Comparison of ENCODE assay signal across 18 cellular contexts in the genomic region with DNA sequence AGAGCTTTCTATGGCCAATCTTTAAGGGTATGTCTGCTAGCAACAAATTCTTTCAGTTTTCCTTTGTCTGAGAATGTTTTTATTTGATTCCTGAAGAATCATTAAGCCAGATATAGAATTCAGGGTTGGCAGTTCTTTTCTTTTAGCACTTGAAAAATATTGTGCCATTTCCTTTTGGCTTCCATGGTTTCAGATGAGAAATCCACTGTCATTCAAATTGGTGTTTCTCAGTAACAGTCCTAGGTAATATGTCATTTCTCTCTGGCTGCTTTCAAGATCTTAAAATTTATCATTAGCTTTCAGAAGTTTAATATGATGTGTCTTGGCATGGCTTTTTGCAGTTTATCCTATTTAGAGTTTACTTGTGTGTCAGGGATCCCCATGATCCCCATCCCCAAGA.
DNase-seq lines count a peak whose midpoint lies in the region; ATAC-seq, FAIRE-seq and TF ChIP-seq lines count a peak whose summit lies in the region.
"Had no signal": no experiment of that assay in that cellular context is flagged by ENCODE, and none has a peak within 500 bp of the region (broad histone marks: within the 10 kb centered on the region; RNA-seq: fewer than 3 reads in every experiment).

No MANE protein-coding gene starts in this region.

- H3K4me1 ChIP-seq in HepG2 (ENCODE audit: insufficient read depth, low read length), result no peaks in the 10 kb centered on the region
- no peaks in the 10 kb centered on the region for H3K4me1 ChIP-seq in right lobe of liver
- H3K4me1 ChIP-seq: A549 had no signal

- no peak overlapping the region for H3K4me2 ChIP-seq in HepG2 (ENCODE audit: low read depth, low read length)
- H3K4me2 ChIP-seq: A549, GM23338 had no signal

- H3K27me3 Mint-ChIP-seq in WTC11 (ENCODE audit: low read depth), result no peaks in the 10 kb centered on the region
- H3K27me3 Mint-ChIP-seq: CD4-positive, alpha-beta memory T cell had no signal

- H3K9me3 Mint-ChIP-seq in WTC11, result peaks cover 40% of the 10 kb centered on the region

- CTCF ChIA-PET in HepG2 (lab: Yijun Ruan, JAX; ENCODE audit: low intra/inter-chr PET ratio, low total read pairs) (no interaction called here), WTC11 (lab: Charles Lee) (no interaction called here)

- H3K36me3 Mint-ChIP-seq in WTC11, result peaks cover 53% of the 10 kb centered on the region

- H4K20me1 ChIP-seq in HepG2 (ENCODE audit: insufficient read depth, low read length), result no peaks in the 10 kb centered on the region

- TF ChIP-seq CTCF in HepG2 (CRISPR knock-in tag; IDR thresholded peaks at IDR 0.05) (no peak), right lobe of liver (IDR thresholded peaks at IDR 0.05) (no peak), WTC11 (IDR thresholded peaks at IDR 0.05) (no peak)

- peak overlapping the region; percentile 34; the same call in 1 of the 2 replicates for H3K27ac Mint-ChIP-seq in WTC11
- H3K27ac Mint-ChIP-seq: CD14-positive monocyte; CD4-positive, alpha-beta memory T cell; GM23338 had no signal

- ATAC-seq in HepG2, result no peak
- no peak for ATAC-seq in right lobe of liver
- no peak for ATAC-seq in WTC11
- ATAC-seq: A549, HCT116 had no signal

- H3K9ac ChIP-seq in HepG2 (ENCODE audit: insufficient read depth, low read depth, low read length), result no peak overlapping the region

- FAIRE-seq in HepG2 (lab: Jason Lieb, UNC) (no peak), RCC 7860 (lab: Jason Lieb, UNC) (no peak)
- FAIRE-seq: A549 had no signal

- POLR2A ChIA-PET in HepG2 (lab: Yijun Ruan, JAX), result no interaction called here
- POLR2A ChIA-PET in WTC11 (lab: Charles Lee), result no interaction called here

- H3K9me3 ChIP-seq in HepG2 (ENCODE audit: low read length) (no peaks in the 10 kb centered on the region), right lobe of liver (no peaks in the 10 kb centered on the region)

- H3K79me2 ChIP-seq in HepG2 (ENCODE audit: insufficient read depth, low read length), result no peaks in the 10 kb centered on the region

- in situ Hi-C loops in HepG2 (cut with HindIII; ENCODE audit: extremely low pct_ligation_motif_present, low pct_unique_long_range_greater_than_20kb), result no loop called here

- no peak overlapping the region for H3K27ac ChIP-seq in HepG2 (ENCODE audit: extremely low read length, insufficient read depth, low read length)
- no peak overlapping the region for H3K27ac ChIP-seq in right lobe of liver
- H3K27ac ChIP-seq: 22Rv1, A549 had no signal

- DNase-seq in HepG2 (ENCODE audit: low spot score) (no peak), right lobe of liver (no peak), WTC11 (ENCODE audit: low spot score) (no peak), left kidney (ENCODE audit: low read depth, low spot score) (peak; percentile 8), Kasumi-1 (lab: John Stamatoyannopoulos, UW) (no peak), RCC 7860 (ENCODE audit: low spot score) (no peak), NCI-H345 (lab: John Stamatoyannopoulos, UW) (no peak)
- DNase-seq: AML-193; CD4-positive, alpha-beta memory T cell; DMS153; DMS79; GDM1; H7 had no signal

- TF ChIP-seq EP300 in HepG2 (IDR thresholded peaks at IDR 0.05; ENCODE audit: low read depth in 2 of 2, low read length in 2 of 2), result no peak
- no peak for TF ChIP-seq EP300 in HepG2 (CRISPR knock-in tag; IDR thresholded peaks at IDR 0.05; ENCODE audit: borderline replicate concordance)

- H2AFZ ChIP-seq in HepG2 (ENCODE audit: low read length), result no peak overlapping the region
- H2AFZ ChIP-seq: GM23338 had no signal

- TF ChIP-seq RAD21 in HepG2 (CRISPR knock-in tag; IDR thresholded peaks at IDR 0.05), result no peak

- H3K36me3 ChIP-seq in HepG2 (replicated peaks in 1 of 2; ENCODE audit: control insufficient read depth in 1 of 2, insufficient read depth in 2 of 2, low read length in 2 of 2) (peaks cover 7 to 47% of the 10 kb centered on the region in 2 experiments), right lobe of liver (peaks cover 0 to 12% (median 2%) of the 10 kb centered on the region in 4 donors)

- no peak overlapping the region for H3K4me3 Mint-ChIP-seq in WTC11
- H3K4me3 Mint-ChIP-seq: CD14-positive monocyte; CD4-positive, alpha-beta memory T cell; GM23338 had no signal

- intact Hi-C loops in HepG2 (cut with micrococcal nuclease; ENCODE audit: unreplicated experiment) (no loop called here), right lobe of liver (cut with DNase I) (no loop called here)

- H3K27me3 ChIP-seq in HepG2 (ENCODE audit: control insufficient read depth in 1 of 2, insufficient read depth in 2 of 2, low read length in 2 of 2) (no peaks in the 10 kb centered on the region), right lobe of liver (no peaks in the 10 kb centered on the region)

- TF ChIP-seq POLR2A in HepG2 (IDR thresholded peaks at IDR 0.05; ENCODE audit: insufficient read depth in 1 of 2, low read depth in 2 of 2, low read length in 2 of 2) (no peak), right lobe of liver (IDR thresholded peaks at IDR 0.05) (no peak)

- no TSS peak for BruUV-seq in HepG2 (replicated peaks; lab: Mats Ljungman, UMichigan)

- H3K4me3 ChIP-seq in HepG2 (replicated peaks in 1 of 3; ENCODE audit: insufficient read depth in 1 of 3, low read depth in 2 of 3, low read length in 3 of 3), result no peak overlapping the region
- no peak overlapping the region for H3K4me3 ChIP-seq in right lobe of liver
- H3K4me3 ChIP-seq: A549, GM23338 had no signal

- H3K4me1 Mint-ChIP-seq in WTC11, result no peaks in the 10 kb centered on the region
- H3K4me1 Mint-ChIP-seq: GM23338 had no signal

TF ChIP-seq in HepG2, 621 proteins besides CTCF, POLR2A, EP300 and RAD21:
- TF ChIP-seq KAT2B (IDR thresholded peaks at IDR 0.05; ENCODE audit: borderline replicate concordance, low read depth, low read length) (no peak), HNRNPL (IDR thresholded peaks at IDR 0.05; ENCODE audit: low read depth, low read length) (no peak), CENPT (CRISPR knock-in tag; IDR thresholded peaks at IDR 0.05; ENCODE audit: low read depth) (no peak), ZNF317 (CRISPR knock-in tag; IDR thresholded peaks at IDR 0.05) (peak; percentile 99), NR2C2 (CRISPR knock-in tag; IDR thresholded peaks at IDR 0.05; ENCODE audit: borderline replicate concordance) (no peak)
TF ChIP-seq in HepG2: peak in this region for 1.

TF ChIP-seq in WTC11, 78 proteins besides CTCF, POLR2A, EP300 and RAD21:
- TF ChIP-seq ZNF317 (CRISPR knock-in tag; IDR thresholded peaks at IDR 0.05; ENCODE audit: borderline replicate concordance, low read depth), result peak; percentile 90
- TF ChIP-seq, protein P1, sequence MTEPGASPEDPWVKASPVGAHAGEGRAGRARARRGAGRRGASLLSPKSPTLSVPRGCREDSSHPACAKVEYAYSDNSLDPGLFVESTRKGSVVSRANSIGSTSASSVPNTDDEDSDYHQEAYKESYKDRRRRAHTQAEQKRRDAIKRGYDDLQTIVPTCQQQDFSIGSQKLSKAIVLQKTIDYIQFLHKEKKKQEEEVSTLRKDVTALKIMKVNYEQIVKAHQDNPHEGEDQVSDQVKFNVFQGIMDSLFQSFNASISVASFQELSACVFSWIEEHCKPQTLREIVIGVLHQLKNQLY (CRISPR knock-in tag; IDR thresholded peaks at IDR 0.05), result no peak
- TF ChIP-seq EMX1 (CRISPR knock-in tag; IDR thresholded peaks at IDR 0.05), result no peak
- TF ChIP-seq TEAD4 (CRISPR knock-in tag; IDR thresholded peaks at IDR 0.05), result no peak
- no peak for TF ChIP-seq ZNF396 (CRISPR knock-in tag; IDR thresholded peaks at IDR 0.05; ENCODE audit: borderline replicate concordance)
- TF ChIP-seq CREB1 (CRISPR knock-in tag; IDR thresholded peaks at IDR 0.05), result no peak
- TF ChIP-seq GRHL2 (CRISPR knock-in tag; IDR thresholded peaks at IDR 0.05; ENCODE audit: insufficient replicate concordance, severe bottlenecking), result no peak
TF ChIP-seq in WTC11: peak in this region for 1.
